In the genomic region with DNA sequence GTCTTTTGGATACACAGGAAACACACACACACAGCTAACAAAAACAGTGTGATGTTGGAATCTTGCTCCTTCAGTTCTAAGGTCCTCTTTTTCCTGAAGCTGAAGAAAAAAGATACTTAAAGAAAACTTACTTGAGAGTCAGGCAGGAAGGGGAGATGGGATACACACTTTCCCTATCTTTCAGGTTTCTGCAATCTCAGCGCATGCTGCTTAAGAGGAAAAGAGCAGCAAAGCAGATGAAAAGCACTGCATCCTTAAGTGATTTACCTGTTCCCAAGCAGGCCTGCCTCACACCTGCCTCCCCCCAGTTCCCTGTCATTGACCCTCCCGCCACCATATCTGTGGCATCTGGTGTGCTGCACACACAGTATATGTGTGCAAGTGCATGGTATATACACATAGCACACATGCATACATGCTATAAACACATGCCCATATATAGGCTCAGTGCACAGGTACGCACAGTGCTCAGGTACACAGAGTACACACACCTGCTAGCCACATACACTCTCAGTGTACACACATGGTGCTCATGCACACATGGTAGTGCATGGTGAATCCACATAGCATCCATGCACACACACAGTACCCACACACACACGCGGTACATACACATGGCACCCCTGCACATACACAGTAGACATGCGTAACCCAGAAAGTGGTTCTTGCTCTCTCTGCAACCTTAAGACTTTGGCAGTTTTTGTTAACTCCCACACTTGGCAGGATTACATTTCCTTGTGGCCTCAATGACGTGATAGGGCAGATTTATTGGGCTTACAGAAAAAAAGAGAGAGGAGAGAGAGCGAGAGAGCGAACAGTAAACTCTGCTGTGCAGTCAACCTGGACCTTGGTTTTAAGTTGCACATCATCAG, we compare ENCODE assay signal across 8 cellular contexts.
DNase-seq lines count a peak whose midpoint lies in the region; ATAC-seq lines count a peak whose summit lies in the region.

No MANE protein-coding gene starts in this region.

- peak overlapping the region; percentile 55 for H3K27ac ChIP-seq in caudate nucleus (ENCODE audit: low read depth, low read length)
- H3K27ac ChIP-seq in muscle layer of duodenum (ENCODE audit: low read length) = peak overlapping the region; percentile 92

- ATAC-seq in GM18907 (IDR thresholded peaks at IDR 0.05; ENCODE audit: unreplicated experiment) (peak; percentile 10), HG03469 (IDR thresholded peaks at IDR 0.05; ENCODE audit: unreplicated experiment) (no peak), HG03342 (IDR thresholded peaks at IDR 0.05; ENCODE audit: unreplicated experiment) (no peak)

- peak; percentile 71 for DNase-seq in AG08395 (ENCODE audit: low spot score)
- peak; percentile 26 for DNase-seq in NCI-H2196 (lab: John Stamatoyannopoulos, UW; ENCODE audit: unreplicated experiment)
- DNase-seq in caudate nucleus (lab: John Stamatoyannopoulos, UW) = no peak
- DNase-seq in NCI-H2081 treated with DMSO at 0.1 percent for 48 hours (lab: John Stamatoyannopoulos, UW) = no peak

- peaks cover 0 to 3% of the 10 kb centered on the region in 2 donors for H3K36me3 ChIP-seq in muscle layer of duodenum (ENCODE audit: control insufficient read depth in 1 of 2, insufficient read depth in 2 of 2, low read length in 2 of 2)

- H3K4me3 ChIP-seq in muscle layer of duodenum (ENCODE audit: low read depth in 1 of 2, low read length in 2 of 2) = peak overlapping the region; percentile 4 to 26

- H3K4me1 ChIP-seq in muscle layer of duodenum (ENCODE audit: control insufficient read depth in 1 of 2, insufficient read depth in 2 of 2, low read length in 2 of 2) = peaks cover 42 to 54% of the 10 kb centered on the region in 2 donors

- no peaks in the 10 kb centered on the region for H3K27me3 ChIP-seq in muscle layer of duodenum (ENCODE audit: low read depth, low read length)

- no peaks in the 10 kb centered on the region for H3K9me3 ChIP-seq in muscle layer of duodenum (ENCODE audit: control insufficient read depth in 1 of 2, low read length in 2 of 2)

Comparison
In these comparisons a context has a peak if more than half of its experiments do, and no peak if none do; other contexts are left out.
1. DNase-seq: peak in AG08395 (single experiment) and NCI-H2196 (single experiment); none in caudate nucleus (0 of 61) and NCI-H2081 treated with DMSO at 0.1 percent for 48 hours (single experiment).